Comparison of ENCODE assay signal across 8 cellular contexts in genomic region chr19:7294571-7295212, GRCh38. TPM values are rescaled to one million over a fixed set of nuclear protein-coding genes. Genes with fewer than 3 reads are reported as not detected.
A peak's percentile ranks its signal among the peaks of the same experiment; 100 is the strongest.
DNase-seq lines count a peak whose midpoint lies in the region; ATAC-seq and TF ChIP-seq lines count a peak whose summit lies in the region.

No MANE protein-coding gene starts in this region.

- intact Hi-C loops in aorta (cut with DNase I) = loop anchor here (1.0 to 10.0 kb wide), 6 partner anchors 42 to 147 kb away; no protein-coding TSS in a partner anchor

- no peaks in the 10 kb centered on the region for H3K9me3 Mint-ChIP-seq in activated T-cell treated with anti-CD3 and anti-CD28 coated beads, Interleukin-2, amount 50 U/mL, for 72 hours
- no peaks in the 10 kb centered on the region for H3K9me3 Mint-ChIP-seq in neural progenitor cell

- H2AFZ ChIP-seq in neural progenitor cell (replicated peaks) = peak overlapping the region; percentile 86

- TF ChIP-seq CTCF in neural progenitor cell (IDR thresholded peaks at IDR 0.05) = peak; percentile 41

- peaks cover 7% of the 10 kb centered on the region for H3K4me1 Mint-ChIP-seq in activated T-cell treated with anti-CD3 and anti-CD28 coated beads, Interleukin-2, amount 50 U/mL, for 72 hours (ENCODE audit: low read depth)
- H3K4me1 Mint-ChIP-seq in neural progenitor cell = peaks cover 18% of the 10 kb centered on the region

- 1 to 2% methylated on average over 38 to 40 of the region's 40 CpGs for WGBS in aorta, 2 donors

- peaks cover 34% of the 10 kb centered on the region for H3F3A ChIP-seq in neural progenitor cell (ENCODE audit: low read depth)

- no peaks in the 10 kb centered on the region for H3K36me3 ChIP-seq in neural progenitor cell
- no peaks in the 10 kb centered on the region for H3K36me3 ChIP-seq in aorta (ENCODE audit: control insufficient read depth in 1 of 2, insufficient read depth in 2 of 2, low read length in 1 of 2)

- H3K9me3 ChIP-seq in neural progenitor cell (ENCODE audit: low read depth) (no peaks in the 10 kb centered on the region), aorta (ENCODE audit: control insufficient read depth, low read length) (no peaks in the 10 kb centered on the region)

- peaks cover 46% of the 10 kb centered on the region for H3K27me3 Mint-ChIP-seq in activated T-cell treated with anti-CD3 and anti-CD28 coated beads, Interleukin-2, amount 50 U/mL, for 72 hours (ENCODE audit: low read depth)
- peaks cover 10% of the 10 kb centered on the region for H3K27me3 Mint-ChIP-seq in neural progenitor cell (ENCODE audit: insufficient read depth, low read depth)

- H3K4me3 ChIP-seq in neural progenitor cell (peak overlapping the region; percentile 99), aorta (ENCODE audit: low read length in 2 of 2) (peak overlapping the region; percentile 64 to 84)

- DNase-seq in EH (ENCODE audit: low read depth) (peak; percentile 51), HEK293T (ENCODE audit: extremely low spot score) (peak; percentile 40), NCI-H2171 treated with DMSO at 0.1 percent for 48 hours (lab: John Stamatoyannopoulos, UW) (peak; percentile 81), globus pallidus (ENCODE audit: low spot score) (peak; percentile 76), neural progenitor cell (ENCODE audit: low spot score) (peak; percentile 69), aorta (peak; percentile 84 to 93)
- DNase-seq in activated T-cell treated with anti-CD3 and anti-CD28 coated beads, Interleukin-2, amount 50 U/mL, for 72 hours = peak; percentile 37 to 47
- DNase-seq in activated effector memory CD4-positive, alpha-beta T cell treated with Interleukin-2 at 50 U/mL for 16 hours = no peak

- H3K4me1 ChIP-seq in neural progenitor cell (peaks cover 5% of the 10 kb centered on the region), aorta (ENCODE audit: control insufficient read depth in 1 of 2, insufficient read depth in 2 of 2, low read length in 2 of 2) (peaks cover 0 to 2% of the 10 kb centered on the region in 2 donors)

- peaks cover 11% of the 10 kb centered on the region for H3K27me3 ChIP-seq in neural progenitor cell
- no peaks in the 10 kb centered on the region for H3K27me3 ChIP-seq in aorta (ENCODE audit: control insufficient read depth in 1 of 2, insufficient read depth in 2 of 2, low read length in 1 of 2)

- peak; percentile 51 to 55 for ATAC-seq in activated T-cell treated with anti-CD3 and anti-CD28 coated beads, Interleukin-2, amount 50 U/mL, for 72 hours (replicated peaks in 1 of 2)
- peak; percentile 86 for ATAC-seq in aorta (ENCODE audit: low FRiP score)

- peak overlapping the region; percentile 86 to 92 for H3K4me3 Mint-ChIP-seq in activated T-cell treated with anti-CD3 and anti-CD28 coated beads, Interleukin-2, amount 50 U/mL, for 72 hours
- peak overlapping the region; percentile 86 for H3K4me3 Mint-ChIP-seq in neural progenitor cell

- peaks cover 38% of the 10 kb centered on the region for H4K20me1 ChIP-seq in neural progenitor cell (ENCODE audit: low read depth)

- H3K36me3 Mint-ChIP-seq in activated T-cell treated with anti-CD3 and anti-CD28 coated beads, Interleukin-2, amount 50 U/mL, for 72 hours (ENCODE audit: insufficient read depth in 2 of 2) = no peaks in the 10 kb centered on the region
- H3K36me3 Mint-ChIP-seq in neural progenitor cell = no peaks in the 10 kb centered on the region

- H3K27ac Mint-ChIP-seq in activated T-cell treated with anti-CD3 and anti-CD28 coated beads, Interleukin-2, amount 50 U/mL, for 72 hours = no peak overlapping the region
- no peak overlapping the region for H3K27ac Mint-ChIP-seq in neural progenitor cell

- POLR2A ChIA-PET in HEK293T (lab: Yijun Ruan, JAX) = interaction anchor here (0.6 to 1.8 kb wide), 5 partner anchors 31 to 195 kb away, joined by 3 to 9 read pairs (median 4); no protein-coding TSS in a partner anchor

- H3K4me2 ChIP-seq in neural progenitor cell = peak overlapping the region; percentile 99

- H3K27ac ChIP-seq in neural progenitor cell = no peak overlapping the region
- H3K27ac ChIP-seq in aorta (ENCODE audit: low read depth in 1 of 2, low read length in 2 of 2) = peak overlapping the region in 1 of 2 donors; percentile 60

- peaks cover 41% of the 10 kb centered on the region for H3K79me2 ChIP-seq in neural progenitor cell (ENCODE audit: low read depth)

- no peak overlapping the region for H3K9ac ChIP-seq in neural progenitor cell

- CTCF ChIA-PET in HEK293T (lab: Yijun Ruan, JAX) = no interaction called here

TF ChIP-seq in HEK293T, 16 proteins besides CTCF, POLR2A, EP300 and RAD21:
- TF ChIP-seq FOXM1 (IDR thresholded peaks at IDR 0.05; ENCODE audit: borderline replicate concordance) (no peak), L3MBTL2 (conservative IDR thresholded peaks at IDR 0.05) (peak; percentile 83), ZNF384 (IDR thresholded peaks at IDR 0.05) (0 out of 2 replicates have a peak, but pooled peaks have one; percentile 18), FOXK2 (IDR thresholded peaks at IDR 0.05) (no peak)
TF ChIP-seq in HEK293T: peak in this region for 2.

RNA-seq across cellular contexts. Expression of gene INSR, which starts 0.5 kb away (rescaled TPM):
- 1 to 10 TPM; 8.7 TPM for total RNA-seq in activated T-cell treated with anti-CD3 and anti-CD28 coated beads, Interleukin-2, amount 50 U/mL, for 72 hours
- total RNA-seq in neural progenitor cell (ENCODE audit: low replicate concordance) = 20.8 and 23.0 TPM in 2 replicates
- total RNA-seq in aorta = 100 to 1,000 TPM in 1 of 2 donors, 10 to 100 TPM in 1; 67.0 to 106 TPM
- 10 to 100 TPM in 1 of 2 donors, 1 to 10 TPM in 1; 4.8 to 12.0 TPM for polyA plus RNA-seq in aorta

RNA-seq across cellular contexts. Expression of gene ARHGEF18, which starts 54.0 kb away (rescaled TPM):
- 10 to 100 TPM; 32.8 to 42.7 TPM for total RNA-seq in activated T-cell treated with anti-CD3 and anti-CD28 coated beads, Interleukin-2, amount 50 U/mL, for 72 hours
- total RNA-seq in neural progenitor cell (ENCODE audit: low replicate concordance) = 13.6 and 41.0 TPM in 2 replicates
- 10 to 100 TPM; 21.9 to 23.1 TPM for total RNA-seq in aorta
- polyA plus RNA-seq in aorta = 10 to 100 TPM in 1 of 2 donors, 1 to 10 TPM in 1; 8.3 to 10.6 TPM
